Comparison of ENCODE assay signal across 8 cellular contexts in genomic region chr2:218270721-218271486, GRCh38. TPM values are rescaled to one million over a fixed set of nuclear protein-coding genes. Genes with fewer than 3 reads are reported as not detected.
DNase-seq lines count a peak whose midpoint lies in the region; ATAC-seq and TF ChIP-seq lines count a peak whose summit lies in the region.

No MANE protein-coding gene starts in this region.

- CTCF ChIA-PET in T-cell (lab: Charles Lee) = interaction anchor here (0.6 to 6.4 kb wide), 28 partner anchors 13 to 577 kb away, joined by 3 to 54 read pairs (median 5); partner anchors contain the start of genes CATIP (in 2 of the 2), ARPC2 (in 1 of the 2), TMBIM1 (in 1 of the 2) and TTLL4 (in 1 of the 2)

- peak overlapping the region; percentile 93 for H3K4me3 Mint-ChIP-seq in T-helper 1 cell treated with Interleukin-12 subunit alpha and Interleukin-12 subunit beta and Interleukin-4 antibody, amounts not matched to agents 30 μg/mL and 1 μg/mL, for 36 hours
- peak overlapping the region; percentile 92 to 95 (median 94) for H3K4me3 Mint-ChIP-seq in T-cell

- H3K9me3 Mint-ChIP-seq in T-helper 1 cell treated with Interleukin-12 subunit alpha and Interleukin-12 subunit beta and Interleukin-4 antibody, amounts not matched to agents 30 μg/mL and 1 μg/mL, for 36 hours = no peaks in the 10 kb centered on the region
- no peaks in the 10 kb centered on the region for H3K9me3 Mint-ChIP-seq in T-cell

- ATAC-seq in T-cell (replicated peaks in 1 of 4) = no peak
- no peak for ATAC-seq in GM18909 (IDR thresholded peaks at IDR 0.05; ENCODE audit: poor library complexity, unreplicated experiment)
- no peak for ATAC-seq in HG02763 (IDR thresholded peaks at IDR 0.05; ENCODE audit: unreplicated experiment)

- DNase-seq in T-helper 1 cell (no peak), T-cell (no peak), fibroblast of villous mesenchyme (ENCODE audit: low read depth) (peak; percentile 25), retinal pigment epithelial cell (ENCODE audit: low read depth) (no peak), DMS153 (lab: John Stamatoyannopoulos, UW) (no peak)

- peak overlapping the region; percentile 21 for H3K27ac Mint-ChIP-seq in T-helper 1 cell treated with Interleukin-12 subunit alpha and Interleukin-12 subunit beta and Interleukin-4 antibody, amounts not matched to agents 30 μg/mL and 1 μg/mL, for 36 hours
- peak overlapping the region; percentile 87 to 92 for H3K27ac Mint-ChIP-seq in T-cell

- peaks cover 34% of the 10 kb centered on the region for H3K4me1 Mint-ChIP-seq in T-helper 1 cell treated with Interleukin-12 subunit alpha and Interleukin-12 subunit beta and Interleukin-4 antibody, amounts not matched to agents 30 μg/mL and 1 μg/mL, for 36 hours (ENCODE audit: low read depth)
- H3K4me1 Mint-ChIP-seq in T-cell = peaks cover 42 to 58% (median 52%) of the 10 kb centered on the region in 3 donors

- POLR2A ChIA-PET in T-cell (lab: Charles Lee) = interaction anchor here (0.5 to 1.4 kb wide), 7 partner anchors 16 to 1117 kb away, joined by 3 to 11 read pairs (median 3); partner anchors contain the start of gene DNPEP (in 1 of the 2)

- TF ChIP-seq CTCF in fibroblast of villous mesenchyme (IDR thresholded peaks at IDR 0.05; ENCODE audit: insufficient read depth, low read depth, low read length) = no peak
- no peak for TF ChIP-seq CTCF in retinal pigment epithelial cell (conservative IDR thresholded peaks at IDR 0.05; ENCODE audit: low read depth, low read length)

- peaks cover 35% of the 10 kb centered on the region for H3K36me3 Mint-ChIP-seq in T-helper 1 cell treated with Interleukin-12 subunit alpha and Interleukin-12 subunit beta and Interleukin-4 antibody, amounts not matched to agents 30 μg/mL and 1 μg/mL, for 36 hours (ENCODE audit: low read depth)
- peaks cover 39% of the 10 kb centered on the region for H3K36me3 Mint-ChIP-seq in T-cell

- H3K27me3 Mint-ChIP-seq in T-helper 1 cell treated with Interleukin-12 subunit alpha and Interleukin-12 subunit beta and Interleukin-4 antibody, amounts not matched to agents 30 μg/mL and 1 μg/mL, for 36 hours (ENCODE audit: low read depth) = no peaks in the 10 kb centered on the region
- no peaks in the 10 kb centered on the region for H3K27me3 Mint-ChIP-seq in T-cell

- peak overlapping the region; percentile 68 for H3K4me3 ChIP-seq in fibroblast of villous mesenchyme (ENCODE audit: low read depth, low read length)
- H3K4me3 ChIP-seq in retinal pigment epithelial cell (ENCODE audit: low read length) = peak overlapping the region; percentile 98

RNA-seq across cellular contexts. Expression of gene PNKD, which starts 0.6 kb away (rescaled TPM):
- total RNA-seq in T-cell = 10 to 100 TPM; 17.4 to 33.1 (median 30.6) TPM
- 26.1 and 26.8 TPM in 2 replicates for total RNA-seq in fibroblast of villous mesenchyme

RNA-seq across cellular contexts. Expression of gene AAMP, which starts 1.0 kb away (rescaled TPM):
- total RNA-seq in T-cell (10 to 100 TPM; 46.2 to 71.3 (median 67.4) TPM), fibroblast of villous mesenchyme (104 and 110 TPM in 2 replicates)

RNA-seq across cellular contexts. Expression of gene GPBAR1, which starts 10.1 kb away (rescaled TPM):
- total RNA-seq in T-cell = 1 to 10 TPM in 4 of 5 donors, under 1 TPM in 1; 0.89 to 2.7 (median 1.2) TPM
- under 0.01 TPM in 1 of 2 replicates, not detected in the other for total RNA-seq in fibroblast of villous mesenchyme

RNA-seq across cellular contexts. Expression of gene TMBIM1, which starts 21.4 kb away (rescaled TPM):
- 100 to 1,000 TPM in 3 of 5 donors, 10 to 100 TPM in 2; 78.8 to 166 (median 144) TPM for total RNA-seq in T-cell
- 123 and 136 TPM in 2 replicates for total RNA-seq in fibroblast of villous mesenchyme

RNA-seq across cellular contexts. Expression of gene ARPC2, which starts 53.9 kb away (rescaled TPM):
- total RNA-seq in T-cell (100 to 1,000 TPM; 347 to 487 (median 390) TPM), fibroblast of villous mesenchyme (482 and 483 TPM in 2 replicates)
